In genomic region chr2:130744287-130745117, GRCh38 we compare ENCODE assay signal across 16 cellular contexts. TPM values are rescaled to one million over a fixed set of nuclear protein-coding genes. Genes with fewer than 3 reads are reported as not detected.
DNase-seq lines count a peak whose midpoint lies in the region; ATAC-seq and TF ChIP-seq lines count a peak whose summit lies in the region.
"Had no signal": no experiment of that assay in that cellular context is flagged by ENCODE, and none has a peak within 500 bp of the region (broad histone marks: within the 10 kb centered on the region; RNA-seq: fewer than 3 reads in every experiment).

No MANE protein-coding gene starts in this region.

- H3K27me3 ChIP-seq in WERI-Rb-1 (ENCODE audit: insufficient read depth, low read depth, severe bottlenecking), result no peaks in the 10 kb centered on the region

- peaks cover 2% of the 10 kb centered on the region for H3K9me3 ChIP-seq in WERI-Rb-1 (ENCODE audit: severe bottlenecking)
- H3K9me3 ChIP-seq: HAP-1 had no signal

- H3K4me3 Mint-ChIP-seq in activated T-helper 17 cell treated with anti-CD3 and anti-CD28 coated beads, Interleukin-2, amount 50 U/mL, for 72 hours, result no peak overlapping the region
- H3K4me3 Mint-ChIP-seq: stimulated activated naive CD8-positive, alpha-beta T cell treated with anti-CD3 and anti-CD28 coated beads, Interleukin-15, Interleukin-2, amounts not matched to agents 100 ng/mL and 50 ng/mL, for 24 hours had no signal

- ATAC-seq in activated T-helper 17 cell treated with anti-CD3 and anti-CD28 coated beads, Interleukin-2, amount 50 U/mL, for 72 hours (replicated peaks), result no peak
- no peak for ATAC-seq in GM21515 (IDR thresholded peaks at IDR 0.05; ENCODE audit: unreplicated experiment)
- ATAC-seq: sciatic nerve had no signal

- H3K36me3 ChIP-seq in WERI-Rb-1, result no peaks in the 10 kb centered on the region
- H3K36me3 ChIP-seq: HAP-1 had no signal

- no peaks in the 10 kb centered on the region for H3K4me1 Mint-ChIP-seq in activated T-helper 17 cell treated with anti-CD3 and anti-CD28 coated beads, Interleukin-2, amount 50 U/mL, for 72 hours

- H3K27ac Mint-ChIP-seq in activated T-helper 17 cell treated with anti-CD3 and anti-CD28 coated beads, Interleukin-2, amount 50 U/mL, for 72 hours, result no peak overlapping the region
- H3K27ac Mint-ChIP-seq: stimulated activated naive CD8-positive, alpha-beta T cell treated with anti-CD3 and anti-CD28 coated beads, Interleukin-15, Interleukin-2, amounts not matched to agents 100 ng/mL and 50 ng/mL, for 24 hours had no signal

- no peaks in the 10 kb centered on the region for H3K9me3 Mint-ChIP-seq in activated T-helper 17 cell treated with anti-CD3 and anti-CD28 coated beads, Interleukin-2, amount 50 U/mL, for 72 hours
- H3K9me3 Mint-ChIP-seq: stimulated activated naive CD8-positive, alpha-beta T cell treated with anti-CD3 and anti-CD28 coated beads, Interleukin-15, Interleukin-2, amounts not matched to agents 100 ng/mL and 50 ng/mL, for 24 hours had no signal

- no peak for TF ChIP-seq CTCF in WERI-Rb-1 (IDR thresholded peaks at IDR 0.05; ENCODE audit: low read depth, low read length)

- DNase-seq in DMS 273 (lab: John Stamatoyannopoulos, UW; ENCODE audit: unreplicated experiment) (peak; percentile 66), NCI-H1092 (lab: John Stamatoyannopoulos, UW) (peak; percentile 19), WERI-Rb-1 (peak; percentile 85), islet precursor cell (peak; percentile 89), SIG-M5 (lab: John Stamatoyannopoulos, UW) (no peak), DMS114 treated with DMSO at 0.1 percent for 48 hours (lab: John Stamatoyannopoulos, UW; ENCODE audit: unreplicated experiment) (no peak)
- DNase-seq: activated T-cell treated with anti-CD3 and anti-CD28 coated beads, Interleukin-2, amount 50 U/mL, for 1 hour had no signal

- peaks cover 20% of the 10 kb centered on the region for H3K27me3 Mint-ChIP-seq in activated T-helper 17 cell treated with anti-CD3 and anti-CD28 coated beads, Interleukin-2, amount 50 U/mL, for 72 hours

- H3K4me3 ChIP-seq in WERI-Rb-1 (ENCODE audit: low read depth, low read length), result peak overlapping the region; percentile 9; the same call in 1 of the 2 replicates
- H3K4me3 ChIP-seq: HAP-1 had no signal

- no peaks in the 10 kb centered on the region for H3K36me3 Mint-ChIP-seq in activated T-helper 17 cell treated with anti-CD3 and anti-CD28 coated beads, Interleukin-2, amount 50 U/mL, for 72 hours (ENCODE audit: low read depth)

- H3K27ac ChIP-seq in WERI-Rb-1, result peak overlapping the region; percentile 89
- H3K27ac ChIP-seq: HL-60 had no signal

RNA-seq across cellular contexts. Expression of gene AMER3, which starts 10.8 kb away (rescaled TPM):
- not detected for total RNA-seq in activated T-helper 17 cell treated with anti-CD3 and anti-CD28 coated beads, Interleukin-2, amount 50 U/mL, for 72 hours
- total RNA-seq: Daoy, M059J, myocyte, sciatic nerve had no signal

RNA-seq across cellular contexts. Expression of gene GPR148, which starts 15.6 kb away (rescaled TPM):
- not detected for total RNA-seq in activated T-helper 17 cell treated with anti-CD3 and anti-CD28 coated beads, Interleukin-2, amount 50 U/mL, for 72 hours
- total RNA-seq: Daoy, M059J, myocyte, sciatic nerve had no signal

Comparison
In these comparisons a context has a peak if more than half of its experiments do, and no peak if none do; other contexts are left out.
1. DNase-seq: peak in DMS 273 (single experiment), NCI-H1092 (single experiment), WERI-Rb-1 (single experiment) and islet precursor cell (single experiment); none in SIG-M5 (single experiment) and DMS114 treated with DMSO at 0.1 percent for 48 hours (single experiment).